11 cellular contexts compared by ENCODE assay signal in genomic region chr11:64237484-64237951, GRCh38. TPM values are rescaled to one million over a fixed set of nuclear protein-coding genes. Genes with fewer than 3 reads are reported as not detected.
DNase-seq lines count a peak whose midpoint lies in the region; ATAC-seq and TF ChIP-seq lines count a peak whose summit lies in the region.
"Had no signal": no experiment of that assay in that cellular context is flagged by ENCODE, and none has a peak within 500 bp of the region (broad histone marks: within the 10 kb centered on the region; RNA-seq: fewer than 3 reads in every experiment).

No MANE protein-coding gene starts in this region.

- no peak for TF ChIP-seq POLR2A in vagina (IDR thresholded peaks at IDR 0.05)

- H3K36me3 ChIP-seq in liver (ENCODE audit: control insufficient read depth in 4 of 4, insufficient read depth in 3 of 4, low read depth in 1 of 4, low read length in 3 of 4) (no peaks in the 10 kb centered on the region), vagina (peaks cover 0 to 18% of the 10 kb centered on the region in 2 donors), Caco-2 (ENCODE audit: control insufficient read depth, insufficient read depth, low read length) (no peaks in the 10 kb centered on the region; the same call in 1 of the 2 replicates)
- H3K36me3 ChIP-seq: uterus had no signal

- peaks cover 8% of the 10 kb centered on the region for H3K4me1 Mint-ChIP-seq in Caco-2 (ENCODE audit: low read depth, unreplicated experiment)

- peaks cover 23 to 56% (median 40%) of the 10 kb centered on the region in 4 donors for H3K4me1 ChIP-seq in liver (ENCODE audit: control insufficient read depth in 4 of 4, insufficient read depth in 4 of 4, low read length in 3 of 4)
- H3K4me1 ChIP-seq in vagina: peaks cover 55% of the 10 kb centered on the region
- H3K4me1 ChIP-seq in Caco-2: peaks cover 24% of the 10 kb centered on the region

- no peaks in the 10 kb centered on the region for H3K9me3 Mint-ChIP-seq in Caco-2 (ENCODE audit: unreplicated experiment)

- H3K36me3 Mint-ChIP-seq in Caco-2 (ENCODE audit: insufficient read depth, unreplicated experiment): peaks cover 50% of the 10 kb centered on the region

- H3K4me3 ChIP-seq in liver (ENCODE audit: low read depth in 1 of 3, low read length in 3 of 3) (no peak overlapping the region), vagina (no peak overlapping the region), Caco-2 (ENCODE audit: low read depth, low read length) (no peak overlapping the region)
- H3K4me3 ChIP-seq: uterus had no signal

- CTCF ChIA-PET in RWPE1 (lab: Yijun Ruan, JAX): interaction anchor here (0.6 to 1.3 kb wide), 5 partner anchors 10 to 566 kb away, joined by 3 to 5 read pairs (median 3); partner anchors contain the start of gene MAP4K2
- CTCF ChIA-PET in Caco-2 (lab: Charles Lee): interaction anchor here (1.2 kb wide), 1 partner anchor 9 kb away, joined by 3 read pairs; the partner anchor contains the start of gene PPP1R14B

- no peak overlapping the region for H3K27ac Mint-ChIP-seq in Caco-2 (ENCODE audit: unreplicated experiment)

- no peak overlapping the region for H3K9ac ChIP-seq in liver (ENCODE audit: low read depth in 1 of 2, low read length in 2 of 2)

- POLR2A ChIA-PET in RWPE1 (lab: Yijun Ruan, JAX; ENCODE audit: low non-redundant PET) (interaction anchor here (1.4 kb wide), 1 partner anchor 52 kb away, joined by 8 read pairs; the partner anchor contains the start of gene STIP1), Caco-2 (lab: Charles Lee) (interaction anchor here (0.6 kb wide), 1 partner anchor 52 kb away, joined by 3 read pairs; the partner anchor contains the start of gene STIP1)

- DNase-seq in Right ventricle myocardium superior: peak; percentile 40
- no peak for DNase-seq in cardiac septum (ENCODE audit: low spot score)
- DNase-seq in RWPE1 (ENCODE audit: low spot score): no peak
- DNase-seq in vagina (ENCODE audit: extremely low spot score in 2 of 2): no peak
- no peak for DNase-seq in Caco-2
- DNase-seq: effector memory CD4-positive, alpha-beta T cell; stimulated activated CD4-positive, alpha-beta T cell treated with anti-CD3 and anti-CD28 coated beads, Interleukin-15, amount 100 ng/mL, for 24 hours had no signal

- ATAC-seq in Right ventricle myocardium superior (ENCODE audit: poor library complexity): no peak
- ATAC-seq in GM18867 (IDR thresholded peaks at IDR 0.05; ENCODE audit: unreplicated experiment): no peak
- ATAC-seq in HG03571 (IDR thresholded peaks at IDR 0.05; ENCODE audit: unreplicated experiment): no peak

- H3K27me3 ChIP-seq in liver (ENCODE audit: control insufficient read depth in 4 of 4, insufficient read depth in 4 of 4, low read length in 3 of 4) (no peaks in the 10 kb centered on the region), vagina (no peaks in the 10 kb centered on the region), Caco-2 (replicated peaks; ENCODE audit: control insufficient read depth, insufficient read depth, low read length) (no peaks in the 10 kb centered on the region)
- H3K27me3 ChIP-seq: uterus had no signal

- H3K9me3 ChIP-seq in liver (ENCODE audit: control insufficient read depth in 4 of 4, low read length in 3 of 4) (no peaks in the 10 kb centered on the region), vagina (no peaks in the 10 kb centered on the region), Caco-2 (no peaks in the 10 kb centered on the region)
- H3K9me3 ChIP-seq: uterus had no signal

- TF ChIP-seq CTCF in RWPE1 (conservative IDR thresholded peaks at IDR 0.05; ENCODE audit: low read depth): no peak
- peak; percentile 12 for TF ChIP-seq CTCF in liver (IDR thresholded peaks at IDR 0.05; ENCODE audit: low read depth, low read length, missing input control)
- no peak for TF ChIP-seq CTCF in vagina (IDR thresholded peaks at IDR 0.05)
- no peak for TF ChIP-seq CTCF in Caco-2 (IDR thresholded peaks at IDR 0.05; ENCODE audit: insufficient read depth in 1 of 2, low read depth in 1 of 2, low read length in 1 of 2, severe bottlenecking in 1 of 2, unreplicated experiment in 1 of 2)

- peak in 1 of 2 donors; percentile 58 for TF ChIP-seq RAD21 in liver (IDR thresholded peaks at IDR 0.05)

- no peak overlapping the region for H3K4me3 Mint-ChIP-seq in Caco-2 (ENCODE audit: unreplicated experiment)

- H3K27me3 Mint-ChIP-seq in Caco-2 (ENCODE audit: insufficient read depth, unreplicated experiment): no peaks in the 10 kb centered on the region

- intact Hi-C loops in Right ventricle myocardium superior (cut with DNase I): no loop called here
- intact Hi-C loops in cardiac septum (cut with DNase I): no loop called here
- intact Hi-C loops in vagina (cut with DNase I): loop anchor here (5.0 kb wide), 1 partner anchor 70 kb away; the partner anchor contains the start of gene ESRRA
- intact Hi-C loops in Caco-2 (cut with micrococcal nuclease; ENCODE audit: unreplicated experiment): no loop called here

- no TSS peak for BruUV-seq in Caco-2 (replicated peaks; lab: Mats Ljungman, UMichigan)

- 25% methylated on average over 12 of the region's 12 CpGs for WGBS in liver

- H3K27ac ChIP-seq in RWPE1: peak overlapping the region; percentile 98
- peak overlapping the region; percentile 58 to 64 for H3K27ac ChIP-seq in liver (ENCODE audit: low read depth in 1 of 2, low read length in 2 of 2)
- peak overlapping the region; percentile 56 for H3K27ac ChIP-seq in vagina
- H3K27ac ChIP-seq: uterus had no signal

TF ChIP-seq in liver, 16 proteins besides CTCF, POLR2A, EP300 and RAD21 (continues in another document):
- TF ChIP-seq EGR1 (IDR thresholded peaks at IDR 0.05; ENCODE audit: low read depth in 2 of 2) (peak in 1 of 2 donors; percentile 60), MAX (IDR thresholded peaks at IDR 0.05) (peak; percentile 62), ZBTB33 (IDR thresholded peaks at IDR 0.05) (no peak), FOXA2 (IDR thresholded peaks at IDR 0.05) (peak; percentile 80), NR2F2 (IDR thresholded peaks at IDR 0.05) (no peak), YY1 (IDR thresholded peaks at IDR 0.05) (peak; percentile 46), FOXA1 (IDR thresholded peaks at IDR 0.05) (peak; percentile 65), REST (IDR thresholded peaks at IDR 0.05) (no peak)

RNA-seq across cellular contexts. Expression of gene VEGFB, which starts 3.1 kb away (rescaled TPM):
- total RNA-seq in Right ventricle myocardium superior: 276 TPM
- total RNA-seq in cardiac septum: 261 TPM
- 1 to 10 TPM; 3.6 to 9.5 TPM for total RNA-seq in liver
- 10 to 100 TPM; 11.9 to 17.3 TPM for polyA plus RNA-seq in liver
- 44.9 TPM for total RNA-seq in vagina
- total RNA-seq in Caco-2 (2022): 60.6 and 61.7 TPM in 2 replicates

RNA-seq across cellular contexts. Expression of gene FKBP2, which starts 3.4 kb away (rescaled TPM):
- total RNA-seq in Right ventricle myocardium superior (41.6 TPM), cardiac septum (57.8 TPM), liver (10 to 100 TPM; 60.8 to 79.0 TPM), vagina (66.0 TPM), Caco-2 (2022) (70.2 and 76.8 TPM in 2 replicates)
- 100 to 1,000 TPM; 170 to 241 TPM for polyA plus RNA-seq in liver

RNA-seq across cellular contexts. Expression of gene DNAJC4, which starts 7.2 kb away (rescaled TPM):
- 58.0 TPM for total RNA-seq in Right ventricle myocardium superior
- total RNA-seq in cardiac septum: 51.9 TPM
- 10 to 100 TPM in 1 of 2 donors, 1 to 10 TPM in 1; 8.5 to 25.9 TPM for total RNA-seq in liver
- 10 to 100 TPM; 22.7 to 24.3 TPM for polyA plus RNA-seq in liver
- total RNA-seq in vagina: 43.7 TPM
- 22.3 and 22.9 TPM in 2 replicates for total RNA-seq in Caco-2 (2022)

RNA-seq across cellular contexts. Expression of gene PPP1R14B, which starts 9.2 kb away (rescaled TPM):
- total RNA-seq in Right ventricle myocardium superior: 123 TPM
- total RNA-seq in cardiac septum: 113 TPM
- total RNA-seq in liver: 10 to 100 TPM; 34.9 to 41.7 TPM
- polyA plus RNA-seq in liver: 10 to 100 TPM; 24.2 to 57.6 TPM
- 85.2 TPM for total RNA-seq in vagina
- 162 and 185 TPM in 2 replicates for total RNA-seq in Caco-2 (2022)

RNA-seq across cellular contexts. Expression of gene NUDT22, which starts 11.4 kb away (rescaled TPM):
- total RNA-seq in Right ventricle myocardium superior (60.8 TPM), cardiac septum (75.0 TPM), liver (10 to 100 TPM; 20.0 to 47.8 TPM), vagina (38.8 TPM), Caco-2 (2022) (31.9 and 33.4 TPM in 2 replicates)
- 10 to 100 TPM; 37.9 to 44.5 TPM for polyA plus RNA-seq in liver
